ENCODE assay signal across 8 cellular contexts in genomic region chr1:33036526-33037503, GRCh38. TPM values are rescaled to one million over a fixed set of nuclear protein-coding genes. Genes with fewer than 3 reads are reported as not detected.
DNase-seq lines count a peak whose midpoint lies in the region; ATAC-seq, FAIRE-seq and TF ChIP-seq lines count a peak whose summit lies in the region.

TSS of gene AK2 (minus strand) at chr1:33036883. CDS start at chr1:33036828, 55 bp downstream.

- peak within 1 kb of the TSS; percentile 82 for H3K9ac ChIP-seq in rectal smooth muscle tissue (ENCODE audit: low read length)

- H3K4me3 ChIP-seq in astrocyte of the cerebellum (ENCODE audit: low read depth, low read length): peak within 1 kb of the TSS; percentile 96
- H3K4me3 ChIP-seq in rectal smooth muscle tissue (ENCODE audit: low read length): peak within 1 kb of the TSS; percentile 92
- peak within 1 kb of the TSS; percentile 79 to 91 for H3K4me3 ChIP-seq in aorta (ENCODE audit: low read length in 2 of 2)

- DNase-seq in GM18507 (ENCODE audit: extremely low spot score, insufficient read length, low read depth) (peak; percentile 98), NCI-H2029 treated with DMSO at 0.1 percent for 48 hours (lab: John Stamatoyannopoulos, UW) (peak; percentile 97), T-helper 9 cell (peak; percentile 76), astrocyte of the cerebellum (ENCODE audit: low read depth) (peak; percentile 90), hepatic stellate cell (ENCODE audit: low spot score) (peak; percentile 99), aorta (peak; percentile 98)

- WGBS in aorta, 2 donors: 5% methylated on average over 59 of the region's 59 CpGs

- TF ChIP-seq CTCF in astrocyte of the cerebellum (IDR thresholded peaks at IDR 0.05; ENCODE audit: low read depth, low read length, missing control alignments): no peak

- in situ Hi-C loops in astrocyte of the cerebellum (cut with HindIII; ENCODE audit: low sequenced_read_pairs): no loop called here

- no peaks in the 10 kb centered on the region for H3K9me3 ChIP-seq in aorta (ENCODE audit: control insufficient read depth, low read length)

- H3K36me3 ChIP-seq in rectal smooth muscle tissue (ENCODE audit: control insufficient read depth, insufficient read depth, low read length): no peaks in the 10 kb centered on the region
- H3K36me3 ChIP-seq in aorta (ENCODE audit: control insufficient read depth in 1 of 2, insufficient read depth in 2 of 2, low read length in 1 of 2): no peaks in the 10 kb centered on the region

- peak; percentile 97 for FAIRE-seq in GM18507 (lab: Jason Lieb, UNC)

- intact Hi-C loops in aorta (cut with DNase I): loop anchor here in 1 of 2 donors (10.0 kb wide), 1 partner anchor 102 kb away; no protein-coding TSS in a partner anchor

- H3K4me1 ChIP-seq in rectal smooth muscle tissue (ENCODE audit: control insufficient read depth, insufficient read depth, low read length) (peaks cover 5% of the 10 kb centered on the region), aorta (ENCODE audit: control insufficient read depth in 1 of 2, insufficient read depth in 2 of 2, low read length in 2 of 2) (peaks cover 0 to 2% of the 10 kb centered on the region in 2 donors)

- H3K27ac ChIP-seq in rectal smooth muscle tissue (ENCODE audit: low read depth, low read length) (peak within 1 kb of the TSS; percentile 70), aorta (ENCODE audit: low read depth in 1 of 2, low read length in 2 of 2) (no peak within 1 kb of the TSS)

- ATAC-seq in HG02981 (IDR thresholded peaks at IDR 0.05; ENCODE audit: unreplicated experiment) (peak; percentile 99), aorta (ENCODE audit: low FRiP score) (peak; percentile 100)

- H3K27me3 ChIP-seq in rectal smooth muscle tissue (ENCODE audit: control insufficient read depth, insufficient read depth, low read length) (no peaks in the 10 kb centered on the region), aorta (ENCODE audit: control insufficient read depth in 1 of 2, insufficient read depth in 2 of 2, low read length in 1 of 2) (no peaks in the 10 kb centered on the region)

RNA-seq across cellular contexts. Expression of gene AK2, which starts in this region (rescaled TPM):
- 10 to 100 TPM; 87.4 to 95.6 TPM for total RNA-seq in aorta
- 10 to 100 TPM; 71.8 to 77.8 TPM for polyA plus RNA-seq in aorta
